Comparison of ENCODE assay signal across 26 cellular contexts in genomic region chr7:23603632-23604295, GRCh38.
"Had no signal": no experiment of that assay in that cellular context is flagged by ENCODE, and none has a peak within 500 bp of the region (broad histone marks: within the 10 kb centered on the region; RNA-seq: fewer than 3 reads in every experiment).

No MANE protein-coding gene starts in this region.

- FAIRE-seq: bronchial epithelial cell, small intestine, TTC549 had no signal

- H3K4me3 ChIP-seq: heart right ventricle, lower lobe of right lung, right lobe of liver, thoracic aorta, upper lobe of left lung had no signal

- H3K9me3 Mint-ChIP-seq: activated naive CD8-positive, alpha-beta T cell treated with anti-CD3 and anti-CD28 coated beads for 36 hours; activated T-helper 1 cell treated with anti-CD3 and anti-CD28 coated beads, Interleukin-12 subunit alpha, Interleukin-12 subunit beta, Interleukin-2, Interleukin-4 antibody, amounts not matched to agents 30 ng/mL and 10 ng/mL and 1 ng/mL, durations not matched to agents 14 hours and 24 hours and 36 hours; naive B cell; neural crest cell; stimulated activated memory B cell treated with anti-CD40 and anti-IgM and Interleukin-4, amounts not matched to agents 10 μg/mL and 1 μg/mL and 100 μg/mL, for 72 hours; T-cell had no signal

- H3K27me3 Mint-ChIP-seq: activated naive CD8-positive, alpha-beta T cell treated with anti-CD3 and anti-CD28 coated beads for 36 hours; naive B cell; stimulated activated memory B cell treated with anti-CD40 and anti-IgM and Interleukin-4, amounts not matched to agents 10 μg/mL and 1 μg/mL and 100 μg/mL, for 72 hours; T-cell had no signal

- H3K36me3 Mint-ChIP-seq: naive B cell had no signal

- H3K27ac ChIP-seq: heart right ventricle, lower lobe of right lung, right lobe of liver, thoracic aorta, upper lobe of left lung, WERI-Rb-1 had no signal

- H3K36me3 ChIP-seq: heart right ventricle, lower lobe of right lung, right lobe of liver, thoracic aorta, upper lobe of left lung had no signal

- H3K9me3 ChIP-seq: heart right ventricle, lower lobe of right lung, right lobe of liver, thoracic aorta, upper lobe of left lung had no signal

- ATAC-seq: activated CD8-positive, alpha-beta T cell treated with anti-CD3 and anti-CD28 coated beads, Interleukin-2, amount 10 ng/mL, durations not matched to agents 7 days and 5 days; heart right ventricle; left cardiac atrium; lower lobe of right lung; right lobe of liver; stimulated activated memory B cell treated with anti-CD40 and anti-IgM and Interleukin-4, amounts not matched to agents 10 μg/mL and 1 μg/mL and 100 μg/mL, for 72 hours; T-cell had no signal

- H3K27me3 ChIP-seq: heart right ventricle, right lobe of liver, upper lobe of left lung had no signal

- H3K4me3 Mint-ChIP-seq: activated CD8-positive, alpha-beta T cell treated with anti-CD3 and anti-CD28 coated beads, Interleukin-2, amount 10 ng/mL, durations not matched to agents 7 days and 5 days; activated naive CD8-positive, alpha-beta T cell treated with anti-CD3 and anti-CD28 coated beads for 36 hours; activated T-helper 1 cell treated with anti-CD3 and anti-CD28 coated beads, Interleukin-12 subunit alpha, Interleukin-12 subunit beta, Interleukin-2, Interleukin-4 antibody, amounts not matched to agents 30 ng/mL and 10 ng/mL and 1 ng/mL, durations not matched to agents 14 hours and 24 hours and 36 hours; neural crest cell; stimulated activated memory B cell treated with anti-CD40 and anti-IgM and Interleukin-4, amounts not matched to agents 10 μg/mL and 1 μg/mL and 100 μg/mL, for 72 hours; T-cell had no signal

- DNase-seq: activated CD4-positive, alpha-beta T cell treated with anti-CD3 and anti-CD28 coated beads, Interleukin-2, amount 50 U/mL, for 1 hour; activated CD4-positive, CD25-positive, alpha-beta regulatory T cell treated with anti-CD3 and anti-CD28 coated beads, Interleukin-2, amount 50 U/mL, for 72 hours; activated CD8-positive, alpha-beta T cell treated with anti-CD3 and anti-CD28 coated beads, Interleukin-2, amount 10 ng/mL, durations not matched to agents 7 days and 5 days; activated naive CD8-positive, alpha-beta T cell treated with anti-CD3 and anti-CD28 coated beads for 36 hours; amniotic stem cell; cerebellar nuclear complex; cortex of kidney; heart right ventricle; islet precursor cell; left cardiac atrium; lower lobe of right lung; mesendoderm; naive B cell; posterior cingulate gyrus; right lobe of liver; small intestine; stimulated activated CD4-positive, alpha-beta T cell treated with anti-CD3 and anti-CD28 coated beads, Interleukin-2, amount 100 ng/mL, for 24 hours; T-cell; upper lobe of left lung; WERI-Rb-1 had no signal

- H3K27ac Mint-ChIP-seq: activated CD8-positive, alpha-beta T cell treated with anti-CD3 and anti-CD28 coated beads, Interleukin-2, amount 10 ng/mL, durations not matched to agents 7 days and 5 days; activated naive CD8-positive, alpha-beta T cell treated with anti-CD3 and anti-CD28 coated beads for 36 hours; activated T-helper 1 cell treated with anti-CD3 and anti-CD28 coated beads, Interleukin-12 subunit alpha, Interleukin-12 subunit beta, Interleukin-2, Interleukin-4 antibody, amounts not matched to agents 30 ng/mL and 10 ng/mL and 1 ng/mL, durations not matched to agents 14 hours and 24 hours and 36 hours; T-cell had no signal
